ENCODE assay signal across 28 cellular contexts in genomic region chr6:73542882-73543281, GRCh38.
"Had no signal": no experiment of that assay in that cellular context is flagged by ENCODE, and none has a peak within 500 bp of the region (broad histone marks: within the 10 kb centered on the region; RNA-seq: fewer than 3 reads in every experiment).

No MANE protein-coding gene starts in this region.

- H3K27me3 ChIP-seq: heart right ventricle, hepatocyte, left lung, ovary, sigmoid colon, stomach, suprapubic skin, tibial artery, upper lobe of right lung had no signal

- H3K9me3 ChIP-seq: heart right ventricle, left lung, lower lobe of right lung, mucosa of descending colon, ovary, sigmoid colon, stomach, suprapubic skin, thoracic aorta, tibial artery, upper lobe of right lung had no signal

- H3K27ac ChIP-seq: heart right ventricle, hepatocyte, left lung, lower lobe of right lung, ovary, sigmoid colon, stomach, suprapubic skin, thoracic aorta, tibial artery, upper lobe of right lung had no signal

- ATAC-seq: heart right ventricle; left cardiac atrium; left lung; lower lobe of right lung; mucosa of descending colon; naive thymus-derived CD4-positive, alpha-beta T cell; natural killer cell treated with Interleukin-12 subunit alpha and Interleukin-12 subunit beta and Interleukin-15 and Interleukin-18, amount 100 ng/mL, for 72 hours; right cardiac atrium; stimulated activated naive B cell treated with anti-CD40 and anti-IgM and Interleukin-4, amounts not matched to agents 10 μg/mL and 1 μg/mL and 100 μg/mL, for 72 hours; stimulated activated naive CD8-positive, alpha-beta T cell treated with anti-CD3 and anti-CD28 coated beads, Interleukin-15, Interleukin-2, amounts not matched to agents 100 U/mL and 50 U/mL, for 24 hours; upper lobe of right lung had no signal

- H3K36me3 ChIP-seq: heart right ventricle, left lung, lower lobe of right lung, ovary, sigmoid colon, stomach, suprapubic skin, thoracic aorta, tibial artery, upper lobe of right lung had no signal

- H3K4me3 ChIP-seq: heart right ventricle, hepatocyte, left lung, lower lobe of right lung, mucosa of descending colon, ovary, sigmoid colon, stomach, suprapubic skin, thoracic aorta, tibial artery, upper lobe of right lung had no signal

- H3K4me1 ChIP-seq: heart right ventricle, left lung, lower lobe of right lung, stomach, suprapubic skin, tibial artery, upper lobe of right lung had no signal

- DNase-seq: heart right ventricle; islet precursor cell; left cardiac atrium; left lung; lower lobe of right lung; mammary epithelial cell; mesendoderm; midbrain; mucosa of descending colon; naive thymus-derived CD4-positive, alpha-beta T cell; ovary; retina; right cardiac atrium; sigmoid colon; small intestine; stimulated activated CD4-positive, alpha-beta T cell treated with anti-CD3 and anti-CD28 coated beads, Interleukin-15, amount 100 ng/mL, for 24 hours; stimulated activated CD4-positive, alpha-beta T cell treated with anti-CD3 and anti-CD28 coated beads, Interleukin-2, amount 100 ng/mL, for 24 hours; stimulated activated CD4-positive, alpha-beta T cell treated with anti-CD3 and anti-CD28 coated beads, Interleukin-4, amount 100 ng/mL, for 1 hour; stimulated activated naive B cell treated with anti-CD40 and anti-IgM and Interleukin-4, amounts not matched to agents 10 μg/mL and 1 μg/mL and 100 μg/mL, for 72 hours; stimulated activated naive CD8-positive, alpha-beta T cell treated with anti-CD3 and anti-CD28 coated beads, Interleukin-15, Interleukin-2, amounts not matched to agents 100 U/mL and 50 U/mL, for 24 hours; stomach; tibial artery; trophoblast cell; upper lobe of right lung had no signal
